Comparison of ENCODE assay signal across 32 cellular contexts in genomic region chr5:119177226-119177625, GRCh38.
"Had no signal": no experiment of that assay in that cellular context is flagged by ENCODE, and none has a peak within 500 bp of the region (broad histone marks: within the 10 kb centered on the region; RNA-seq: fewer than 3 reads in every experiment).

No MANE protein-coding gene starts in this region.

- H3K27me3 ChIP-seq: SJCRH30 had no signal

- H3K27ac Mint-ChIP-seq: activated CD4-positive, alpha-beta memory T cell treated with anti-CD3 and anti-CD28 coated beads, Interleukin-2, amount 10 ng/mL, durations not matched to agents 7 days and 5 days; activated CD8-positive, alpha-beta memory T cell treated with anti-CD3 and anti-CD28 coated beads, Interleukin-2, amount 10 ng/mL, durations not matched to agents 7 days and 5 days; activated naive CD4-positive, alpha-beta T cell treated with anti-CD3 and anti-CD28 coated beads, Interleukin-2, amount 10 ng/mL, durations not matched to agents 7 days and 5 days; activated naive CD8-positive, alpha-beta T cell; activated naive CD8-positive, alpha-beta T cell treated with anti-CD3 and anti-CD28 coated beads, Interleukin-2, amount 50 U/mL, for 24 hours had no signal

- FAIRE-seq: bronchial epithelial cell had no signal

- H3K4me1 Mint-ChIP-seq: brain had no signal

- ATAC-seq: activated CD8-positive, alpha-beta memory T cell treated with anti-CD3 and anti-CD28 coated beads, Interleukin-2, amount 10 ng/mL, durations not matched to agents 7 days and 5 days; activated naive CD8-positive, alpha-beta T cell treated with anti-CD3 and anti-CD28 coated beads, Interleukin-2, amount 50 U/mL, for 24 hours; Panc1 had no signal

- H3K27ac ChIP-seq: KMS-11, SJCRH30, SK-N-MC had no signal

- H3K27me3 Mint-ChIP-seq: activated CD4-positive, alpha-beta memory T cell treated with anti-CD3 and anti-CD28 coated beads, Interleukin-2, amount 10 ng/mL, durations not matched to agents 7 days and 5 days; activated CD8-positive, alpha-beta memory T cell treated with anti-CD3 and anti-CD28 coated beads, Interleukin-2, amount 10 ng/mL, durations not matched to agents 7 days and 5 days; activated naive CD4-positive, alpha-beta T cell treated with anti-CD3 and anti-CD28 coated beads, Interleukin-2, amount 10 ng/mL, durations not matched to agents 7 days and 5 days; activated naive CD8-positive, alpha-beta T cell; activated naive CD8-positive, alpha-beta T cell treated with anti-CD3 and anti-CD28 coated beads, Interleukin-2, amount 50 U/mL, for 24 hours; brain had no signal

- H3K9me3 ChIP-seq: SJCRH30 had no signal

- H3K4me1 ChIP-seq: SJCRH30 had no signal

- H3K4me3 ChIP-seq: SJCRH30, SK-N-MC had no signal

- DNase-seq: activated CD4-positive, alpha-beta memory T cell treated with anti-CD3 and anti-CD28 coated beads, Interleukin-2, amount 10 ng/mL, durations not matched to agents 7 days and 5 days; activated CD4-positive, alpha-beta T cell treated with anti-CD3 and anti-CD28 coated beads for 1 hour; activated CD4-positive, alpha-beta T cell treated with anti-CD3 and anti-CD28 coated beads for 48 hours; activated CD4-positive, CD25-positive, alpha-beta regulatory T cell; activated CD8-positive, alpha-beta memory T cell treated with anti-CD3 and anti-CD28 coated beads for 24 hours; activated CD8-positive, alpha-beta memory T cell treated with anti-CD3 and anti-CD28 coated beads, Interleukin-2, amount 10 ng/mL, durations not matched to agents 7 days and 5 days; activated CD8-positive, alpha-beta memory T cell treated with anti-CD3 and anti-CD28 coated beads, Interleukin-2, amount 50 U/mL, for 48 hours; activated effector memory CD4-positive, alpha-beta T cell treated with Interleukin-2 at 50 U/mL for 16 hours; activated naive CD4-positive, alpha-beta T cell treated with anti-CD3 and anti-CD28 coated beads, Interleukin-2, amount 10 ng/mL, durations not matched to agents 7 days and 5 days; activated naive CD8-positive, alpha-beta T cell treated with anti-CD3 and anti-CD28 coated beads, Interleukin-2, amount 50 U/mL, for 24 hours; activated T-cell treated with anti-CD3 and anti-CD28 coated beads, Interleukin-2, amount 50 U/mL, for 48 hours; anterior cingulate cortex; caudate nucleus; MM.1S; NCI-H1105; NCI-H1417 treated with DMSO at 0.1 percent for 48 hours; NCI-H187 treated with DMSO at 0.1 percent for 48 hours; NCI-H2081; NCI-H2171 treated with DMSO at 0.1 percent for 48 hours; NCI-H2227 treated with DMSO at 0.1 percent for 48 hours; NCI-H446; NCI-H510A treated with DMSO at 0.1 percent for 48 hours; NCI-H526 treated with DMSO at 0.1 percent for 48 hours; SHP77; SJCRH30; T1000 had no signal

- H3K9me3 Mint-ChIP-seq: activated CD4-positive, alpha-beta memory T cell treated with anti-CD3 and anti-CD28 coated beads, Interleukin-2, amount 10 ng/mL, durations not matched to agents 7 days and 5 days; activated naive CD4-positive, alpha-beta T cell treated with anti-CD3 and anti-CD28 coated beads, Interleukin-2, amount 10 ng/mL, durations not matched to agents 7 days and 5 days; activated naive CD8-positive, alpha-beta T cell treated with anti-CD3 and anti-CD28 coated beads, Interleukin-2, amount 50 U/mL, for 24 hours; brain had no signal

- H3K4me3 Mint-ChIP-seq: activated CD4-positive, alpha-beta memory T cell treated with anti-CD3 and anti-CD28 coated beads, Interleukin-2, amount 10 ng/mL, durations not matched to agents 7 days and 5 days; activated CD8-positive, alpha-beta memory T cell treated with anti-CD3 and anti-CD28 coated beads, Interleukin-2, amount 10 ng/mL, durations not matched to agents 7 days and 5 days; activated naive CD4-positive, alpha-beta T cell treated with anti-CD3 and anti-CD28 coated beads, Interleukin-2, amount 10 ng/mL, durations not matched to agents 7 days and 5 days; activated naive CD8-positive, alpha-beta T cell; activated naive CD8-positive, alpha-beta T cell treated with anti-CD3 and anti-CD28 coated beads, Interleukin-2, amount 50 U/mL, for 24 hours; brain had no signal
